In genomic region chr7:86972072-86972471, GRCh38 we compare ENCODE assay signal across 15 cellular contexts.
"Had no signal": no experiment of that assay in that cellular context is flagged by ENCODE, and none has a peak within 500 bp of the region (broad histone marks: within the 10 kb centered on the region; RNA-seq: fewer than 3 reads in every experiment).

No MANE protein-coding gene starts in this region.

- FAIRE-seq: kidney, urothelium cell line had no signal

- H3K9me3 ChIP-seq: gastroesophageal sphincter, heart right ventricle, left lung, mucosa of descending colon, thyroid gland had no signal

- DNase-seq: activated CD4-positive, alpha-beta T cell treated with anti-CD3 and anti-CD28 coated beads, Interleukin-2, amount 50 U/mL, for 1 hour; activated CD8-positive, alpha-beta memory T cell treated with anti-CD3 and anti-CD28 coated beads for 24 hours; activated naive CD4-positive, alpha-beta T cell; activated naive CD8-positive, alpha-beta T cell treated with anti-CD3 and anti-CD28 coated beads, Interleukin-2, amount 10 ng/mL, durations not matched to agents 7 days and 5 days; anterior cingulate cortex; heart right ventricle; kidney; left lung; mammary epithelial cell; mucosa of descending colon; natural killer cell; nucleus accumbens; thyroid gland had no signal

- H3K27ac ChIP-seq: gastroesophageal sphincter, heart right ventricle, left lung, thyroid gland had no signal

- H3K36me3 ChIP-seq: gastroesophageal sphincter, heart right ventricle, left lung, thyroid gland had no signal

- H3K4me3 ChIP-seq: gastroesophageal sphincter, heart right ventricle, left lung, mucosa of descending colon, thyroid gland had no signal

- H3K27me3 ChIP-seq: gastroesophageal sphincter, heart right ventricle, left lung, thyroid gland had no signal

- H3K4me1 ChIP-seq: thyroid gland had no signal
